ENCODE assay signal across 1 cellular context in the genomic region with DNA sequence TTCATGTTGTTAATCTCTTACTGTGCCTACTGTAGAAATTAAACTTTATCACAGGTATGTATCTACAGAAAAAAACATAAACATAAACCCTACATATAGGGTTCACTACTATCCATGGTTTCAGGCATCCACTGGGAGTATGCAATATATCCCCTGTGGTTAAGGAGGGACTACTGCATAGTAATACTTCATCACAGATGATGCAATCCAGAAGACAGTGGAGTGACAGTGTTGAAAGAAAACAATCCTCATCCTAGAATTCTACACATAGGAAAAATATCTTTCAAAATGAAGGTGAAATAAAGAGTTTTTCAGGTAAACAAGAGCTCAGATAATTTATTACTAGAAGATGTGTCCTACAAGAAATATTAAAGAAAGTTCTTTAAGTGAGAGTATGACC.
TF ChIP-seq lines count a peak whose summit lies in the region.

No MANE protein-coding gene starts in this region.

TF ChIP-seq in HepG2, 621 proteins besides CTCF, POLR2A, EP300 and RAD21 (continued from another document):
- TF ChIP-seq, protein P1, sequence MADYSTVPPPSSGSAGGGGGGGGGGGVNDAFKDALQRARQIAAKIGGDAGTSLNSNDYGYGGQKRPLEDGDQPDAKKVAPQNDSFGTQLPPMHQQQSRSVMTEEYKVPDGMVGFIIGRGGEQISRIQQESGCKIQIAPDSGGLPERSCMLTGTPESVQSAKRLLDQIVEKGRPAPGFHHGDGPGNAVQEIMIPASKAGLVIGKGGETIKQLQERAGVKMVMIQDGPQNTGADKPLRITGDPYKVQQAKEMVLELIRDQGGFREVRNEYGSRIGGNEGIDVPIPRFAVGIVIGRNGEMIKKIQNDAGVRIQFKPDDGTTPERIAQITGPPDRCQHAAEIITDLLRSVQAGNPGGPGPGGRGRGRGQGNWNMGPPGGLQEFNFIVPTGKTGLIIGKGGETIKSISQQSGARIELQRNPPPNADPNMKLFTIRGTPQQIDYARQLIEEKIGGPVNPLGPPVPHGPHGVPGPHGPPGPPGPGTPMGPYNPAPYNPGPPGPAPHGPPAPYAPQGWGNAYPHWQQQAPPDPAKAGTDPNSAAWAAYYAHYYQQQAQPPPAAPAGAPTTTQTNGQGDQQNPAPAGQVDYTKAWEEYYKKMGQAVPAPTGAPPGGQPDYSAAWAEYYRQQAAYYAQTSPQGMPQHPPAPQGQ (CRISPR knock-in tag; IDR thresholded peaks at IDR 0.05; ENCODE audit: borderline replicate concordance) = no peak
- TF ChIP-seq HCFC1 (IDR thresholded peaks at IDR 0.05; ENCODE audit: low read depth, low read length) (no peak), ZNF33B (CRISPR knock-in tag; IDR thresholded peaks at IDR 0.05) (no peak), ZNF780A (CRISPR knock-in tag; IDR thresholded peaks at IDR 0.05) (no peak), NKX3-1 (CRISPR knock-in tag; IDR thresholded peaks at IDR 0.05) (no peak), NFATC3 (CRISPR knock-in tag; IDR thresholded peaks at IDR 0.05) (no peak), ZNF563 (CRISPR knock-in tag; IDR thresholded peaks at IDR 0.05) (no peak), MAFG (CRISPR knock-in tag; IDR thresholded peaks at IDR 0.05) (no peak), CEBPG (CRISPR knock-in tag; IDR thresholded peaks at IDR 0.05) (peak; percentile 57), ZNF274 (CRISPR knock-in tag; IDR thresholded peaks at IDR 0.05) (no peak), SNRNP70 (IDR thresholded peaks at IDR 0.05; ENCODE audit: low read depth, low read length) (no peak)
- TF ChIP-seq, protein P2, sequence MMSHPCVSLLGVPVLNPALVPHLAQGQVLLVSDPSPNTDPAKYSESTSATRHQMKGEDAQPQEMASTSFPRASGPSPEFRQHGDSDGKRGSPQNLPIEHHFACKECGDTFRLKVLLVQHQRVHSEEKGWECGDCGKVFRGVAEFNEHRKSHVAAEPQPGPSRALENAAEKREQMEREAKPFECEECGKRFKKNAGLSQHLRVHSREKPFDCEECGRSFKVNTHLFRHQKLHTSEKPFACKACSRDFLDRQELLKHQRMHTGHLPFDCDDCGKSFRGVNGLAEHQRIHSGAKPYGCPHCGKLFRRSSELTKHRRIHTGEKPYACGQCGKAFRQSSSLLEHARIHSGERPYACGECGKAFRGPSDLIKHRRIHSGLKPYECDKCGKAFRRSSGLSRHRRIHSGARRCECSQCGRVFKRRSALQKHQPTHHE (CRISPR knock-in tag; IDR thresholded peaks at IDR 0.05; ENCODE audit: borderline replicate concordance) = no peak
